In the genomic region with DNA sequence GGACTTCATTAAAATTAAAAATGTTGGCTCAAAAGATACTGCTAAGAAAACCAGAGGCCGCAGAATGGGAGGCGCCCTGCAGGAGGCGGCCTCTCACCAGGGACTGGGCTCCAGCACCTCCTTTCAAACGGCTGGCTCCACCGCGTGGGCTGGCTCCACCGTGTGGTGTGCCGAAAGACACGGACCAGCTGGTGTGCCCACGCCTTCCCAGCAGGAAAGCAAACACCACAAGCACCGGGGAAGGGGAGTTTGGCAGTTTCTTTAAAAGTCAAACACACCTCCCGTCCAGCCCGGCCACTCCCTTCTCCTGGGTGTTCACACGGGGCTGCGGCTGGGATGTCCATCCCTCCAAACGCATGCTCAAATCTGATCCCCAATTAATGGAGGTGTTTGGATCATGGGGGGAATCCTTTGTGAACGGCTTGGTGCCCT, we compare ENCODE assay signal across 1 cellular context.
A peak's percentile ranks its signal among the peaks of the same experiment; 100 is the strongest.
TF ChIP-seq lines count a peak whose summit lies in the region.

No MANE protein-coding gene starts in this region.

TF ChIP-seq in GM12878, 131 proteins besides CTCF, POLR2A, EP300 and RAD21:
- TF ChIP-seq BCL11A (IDR thresholded peaks at IDR 0.05; ENCODE audit: low read depth, low read length) = no peak
- TF ChIP-seq TCF12 (IDR thresholded peaks at IDR 0.05; ENCODE audit: low read depth, low read length) = 0 out of 2 replicates have a peak, but pooled peaks have one; percentile 18
- no peak for TF ChIP-seq FOXK2 (IDR thresholded peaks at IDR 0.05)
- TF ChIP-seq SIN3A (IDR thresholded peaks at IDR 0.05; ENCODE audit: low read depth, low read length) = no peak
